1 cellular context compared by ENCODE assay signal in genomic region chr9:34048730-34049629, GRCh38.
A peak's percentile ranks its signal among the peaks of the same experiment; 100 is the strongest.
TF ChIP-seq lines count a peak whose summit lies in the region.

UBAP2 (minus strand) TSS chr9:34048887; CDS start chr9:34017148, 31,739 bp downstream.

TF ChIP-seq in HepG2, 621 proteins besides CTCF, POLR2A, EP300 and RAD21 (continued from another document and continues in another):
- TF ChIP-seq ZBTB2 (CRISPR knock-in tag; IDR thresholded peaks at IDR 0.05; ENCODE audit: low read depth) = peak; percentile 67; the same call in 1 of the 2 replicates
- TF ChIP-seq CEBPB (IDR thresholded peaks at IDR 0.05; ENCODE audit: borderline replicate concordance, low read depth, low read length) = no peak
- TF ChIP-seq E2F1 (CRISPR knock-in tag; IDR thresholded peaks at IDR 0.05) = peak; percentile 99
- TF ChIP-seq NONO (IDR thresholded peaks at IDR 0.05) = no peak
- peak; percentile 78 for TF ChIP-seq NONO (CRISPR knock-in tag; conservative IDR thresholded peaks at IDR 0.05)
- no peak; the same call in 1 of the 2 replicates for TF ChIP-seq ZSCAN25 (CRISPR knock-in tag; IDR thresholded peaks at IDR 0.05)
- TF ChIP-seq MXD3 (CRISPR knock-in tag; IDR thresholded peaks at IDR 0.05) = peak; percentile 62; the same call in 1 of the 2 replicates
- peak; percentile 80 for TF ChIP-seq USF2 (IDR thresholded peaks at IDR 0.05; ENCODE audit: low read depth, low read length)
- peak; percentile 98; the same call in 1 of the 2 replicates for TF ChIP-seq USF2 (CRISPR knock-in tag; IDR thresholded peaks at IDR 0.05; ENCODE audit: borderline replicate concordance)
- TF ChIP-seq ZNF557 (CRISPR knock-in tag; IDR thresholded peaks at IDR 0.05) = peak; percentile 87; the same call in 1 of the 2 replicates
- peak; percentile 93; the same call in 1 of the 2 replicates for TF ChIP-seq SNAI1 (CRISPR knock-in tag; IDR thresholded peaks at IDR 0.05; ENCODE audit: borderline replicate concordance)
- peak; percentile 39; the same call in 1 of the 2 replicates for TF ChIP-seq TBX3 (IDR thresholded peaks at IDR 0.05; ENCODE audit: borderline replicate concordance)
- TF ChIP-seq YEATS2 (CRISPR knock-in tag; IDR thresholded peaks at IDR 0.05; ENCODE audit: borderline replicate concordance) = peak; percentile 83
- TF ChIP-seq NFKB2 (CRISPR knock-in tag; IDR thresholded peaks at IDR 0.05; ENCODE audit: borderline replicate concordance) = peak; percentile 85
- TF ChIP-seq ZNF709 (CRISPR knock-in tag; IDR thresholded peaks at IDR 0.05) = peak; percentile 68; the same call in 1 of the 2 replicates
- TF ChIP-seq THAP9 (CRISPR knock-in tag; IDR thresholded peaks at IDR 0.05; ENCODE audit: borderline replicate concordance) = peak; percentile 78; the same call in 1 of the 2 replicates
- 0 out of 2 replicates have a peak, but pooled peaks have one; percentile 41 for TF ChIP-seq ZNF367 (CRISPR knock-in tag; IDR thresholded peaks at IDR 0.05; ENCODE audit: borderline replicate concordance)
- peak; percentile 82 for TF ChIP-seq SAP130 (CRISPR knock-in tag; IDR thresholded peaks at IDR 0.05; ENCODE audit: low read depth)
- peak; percentile 70 for TF ChIP-seq DR1 (CRISPR knock-in tag; IDR thresholded peaks at IDR 0.05)
- TF ChIP-seq NBN (conservative IDR thresholded peaks at IDR 0.05) = no peak
- no peak for TF ChIP-seq ZNF10 (CRISPR knock-in tag; IDR thresholded peaks at IDR 0.05; ENCODE audit: borderline replicate concordance, low read depth)
- peak; percentile 66 for TF ChIP-seq SUZ12 (IDR thresholded peaks at IDR 0.05; ENCODE audit: low read depth, low read length)
- TF ChIP-seq MAZ (IDR thresholded peaks at IDR 0.05; ENCODE audit: borderline replicate concordance, low read depth, low read length) = peak; percentile 65
- TF ChIP-seq MAZ (CRISPR knock-in tag; IDR thresholded peaks at IDR 0.05; ENCODE audit: low read depth) = no peak; the same call in 1 of the 2 replicates
- TF ChIP-seq ZNF547 (CRISPR knock-in tag; IDR thresholded peaks at IDR 0.05) = peak; percentile 60
- no peak for TF ChIP-seq WIZ (CRISPR knock-in tag; IDR thresholded peaks at IDR 0.05)
- TF ChIP-seq ZFP41 (CRISPR knock-in tag; IDR thresholded peaks at IDR 0.05; ENCODE audit: borderline replicate concordance) = peak; percentile 57; the same call in 1 of the 2 replicates
- TF ChIP-seq HOXA3 (CRISPR knock-in tag; IDR thresholded peaks at IDR 0.05) = peak; percentile 96
- TF ChIP-seq ZBTB40 (IDR thresholded peaks at IDR 0.05) = no peak
- 0 out of 2 replicates have a peak, but pooled peaks have one; percentile 42 for TF ChIP-seq ZBTB40 (CRISPR knock-in tag; IDR thresholded peaks at IDR 0.05)
- TF ChIP-seq NFYC (CRISPR knock-in tag; IDR thresholded peaks at IDR 0.05) = peak; percentile 87
- TF ChIP-seq E2F2 (CRISPR knock-in tag; IDR thresholded peaks at IDR 0.05; ENCODE audit: borderline replicate concordance) = peak; percentile 92; the same call in 1 of the 2 replicates
- peak; percentile 4; the same call in 1 of the 2 replicates for TF ChIP-seq ZNF543 (CRISPR knock-in tag; IDR thresholded peaks at IDR 0.05)
- TF ChIP-seq REXO4 (CRISPR knock-in tag; IDR thresholded peaks at IDR 0.05; ENCODE audit: borderline replicate concordance) = no peak
- peak; percentile 98 for TF ChIP-seq ZNF333 (CRISPR knock-in tag; IDR thresholded peaks at IDR 0.05; ENCODE audit: borderline replicate concordance)
- TF ChIP-seq ZFY (CRISPR knock-in tag; IDR thresholded peaks at IDR 0.05) = peak; percentile 92
- TF ChIP-seq TBX2 (CRISPR knock-in tag; IDR thresholded peaks at IDR 0.05; ENCODE audit: borderline replicate concordance) = peak; percentile 83
- TF ChIP-seq ZBTB4 (CRISPR knock-in tag; IDR thresholded peaks at IDR 0.05; ENCODE audit: borderline replicate concordance) = 0 out of 2 replicates have a peak, but pooled peaks have one; percentile 44
